7 cellular contexts compared by ENCODE assay signal in genomic region chr10:119726291-119727261, GRCh38. TPM values are rescaled to one million over a fixed set of nuclear protein-coding genes. Genes with fewer than 3 reads are reported as not detected.
A peak's percentile ranks its signal among the peaks of the same experiment; 100 is the strongest.
DNase-seq lines count a peak whose midpoint lies in the region; ATAC-seq and TF ChIP-seq lines count a peak whose summit lies in the region.

No MANE protein-coding gene starts in this region.

- H3K27me3 ChIP-seq in H7 (ENCODE audit: control insufficient read depth, insufficient read depth, low read length) = no peaks in the 10 kb centered on the region
- no peaks in the 10 kb centered on the region for H3K27me3 ChIP-seq in mesendoderm (ENCODE audit: insufficient read depth, low read length, poor library complexity)
- H3K27me3 ChIP-seq in thymus (ENCODE audit: control insufficient read depth, insufficient read depth) = no peaks in the 10 kb centered on the region

- peaks cover 39% of the 10 kb centered on the region for H3K4me1 ChIP-seq in OCI-LY7 (ENCODE audit: insufficient read depth, low read length, poor library complexity, severe bottlenecking)
- H3K4me1 ChIP-seq in mesendoderm (ENCODE audit: control insufficient read depth, low read depth, low read length) = peaks cover 7% of the 10 kb centered on the region
- peaks cover 10% of the 10 kb centered on the region for H3K4me1 ChIP-seq in thymus (ENCODE audit: control insufficient read depth, insufficient read depth, low read length)

- no peak overlapping the region for H4K8ac ChIP-seq in mesendoderm (ENCODE audit: low read depth, low read length)

- H3K23ac ChIP-seq in mesendoderm (ENCODE audit: low read length) = no peak overlapping the region

- TF ChIP-seq CTCF in OCI-LY7 (conservative IDR thresholded peaks at IDR 0.05; ENCODE audit: low read length) (no peak), cardiac fibroblast (IDR thresholded peaks at IDR 0.05; ENCODE audit: low read depth, low read length) (no peak)

- no TSS peak for BruUV-seq in OCI-LY7 (replicated peaks; lab: Mats Ljungman, UMichigan)

- no peak overlapping the region for H2BK15ac ChIP-seq in mesendoderm (replicated peaks; ENCODE audit: low read depth)

- H3K4me2 ChIP-seq in OCI-LY7 (ENCODE audit: low read length) (peak overlapping the region; percentile 92), mesendoderm (ENCODE audit: low read length) (peak overlapping the region; percentile 55)

- H3K4ac ChIP-seq in mesendoderm (ENCODE audit: low read depth, low read length) = no peak overlapping the region

- in situ Hi-C loops in G401 (cut with HindIII; ENCODE audit: low sequenced_read_pairs) = no loop called here

- H3K9ac ChIP-seq in mesendoderm (ENCODE audit: low read length) = peak overlapping the region; percentile 77

- H2BK120ac ChIP-seq in mesendoderm (ENCODE audit: low read depth, low read length) = no peak overlapping the region

- H3K18ac ChIP-seq in mesendoderm (ENCODE audit: low read length) = peak overlapping the region; percentile 94

- 0 out of 2 replicates have a peak, but pooled peaks cover 9% of the 10 kb centered on the region for H4K20me1 ChIP-seq in OCI-LY7 (ENCODE audit: insufficient read depth, low read length)

- peak overlapping the region; percentile 67 for H3K4me3 ChIP-seq in H7 (ENCODE audit: insufficient read depth, low read depth, low read length)
- peak overlapping the region; percentile 92 for H3K4me3 ChIP-seq in OCI-LY7 (ENCODE audit: low read depth, low read length, poor library complexity, severe bottlenecking)
- peak overlapping the region; percentile 61 to 71 for H3K4me3 ChIP-seq in cardiac fibroblast (replicated peaks in 1 of 2; ENCODE audit: low read depth in 2 of 2, low read length in 2 of 2)
- H3K4me3 ChIP-seq in mesendoderm (ENCODE audit: low read length) = peak overlapping the region; percentile 73
- peak overlapping the region; percentile 95 for H3K4me3 ChIP-seq in thymus (ENCODE audit: low read length)

- DNase-seq in H7 = peak; percentile 92
- DNase-seq in OCI-LY7 (ENCODE audit: low spot score) = no peak
- DNase-seq in cardiac fibroblast (ENCODE audit: low read depth in 2 of 2) = no peak
- DNase-seq in mesendoderm = peak; percentile 62
- DNase-seq in G401 (ENCODE audit: low spot score) = no peak

- ATAC-seq in GM21737 (IDR thresholded peaks at IDR 0.05; ENCODE audit: unreplicated experiment) = no peak

- peak overlapping the region; percentile 75 for H2AFZ ChIP-seq in OCI-LY7 (ENCODE audit: low read length)

- 100% methylated on average over 1 of the region's 57 CpGs for WGBS in mesendoderm (ENCODE audit: extremely low coverage, insufficient coverage, low lambda C conversion rate)
- WGBS in thymus = 16% methylated on average over 56 of the region's 57 CpGs

- no peaks in the 10 kb centered on the region for H3K79me1 ChIP-seq in mesendoderm (ENCODE audit: low read length)

- no peaks in the 10 kb centered on the region for H3K36me3 ChIP-seq in H7 (replicated peaks; ENCODE audit: control insufficient read depth, insufficient read depth, low read length)
- H3K36me3 ChIP-seq in OCI-LY7 (ENCODE audit: insufficient read depth, low read length) = no peaks in the 10 kb centered on the region
- H3K36me3 ChIP-seq in mesendoderm (ENCODE audit: control insufficient read depth, insufficient read depth, low read length) = no peaks in the 10 kb centered on the region
- H3K36me3 ChIP-seq in thymus (ENCODE audit: control insufficient read depth, insufficient read depth) = no peaks in the 10 kb centered on the region

- H3K79me2 ChIP-seq in OCI-LY7 (ENCODE audit: insufficient read depth, low read depth, low read length) (peaks cover 8% of the 10 kb centered on the region; the same call in 1 of the 2 replicates), mesendoderm (ENCODE audit: control insufficient read depth, insufficient read depth, low read length) (peaks cover 7% of the 10 kb centered on the region)

- H3K27ac ChIP-seq in OCI-LY7 (ENCODE audit: low read depth, low read length, poor library complexity, severe bottlenecking) = peak overlapping the region; percentile 24
- H3K27ac ChIP-seq in mesendoderm (ENCODE audit: low read depth, low read length) = peak overlapping the region; percentile 95
- H3K27ac ChIP-seq in thymus (ENCODE audit: low read depth) = peak overlapping the region; percentile 83

- no peaks in the 10 kb centered on the region for H3K9me3 ChIP-seq in OCI-LY7 (ENCODE audit: low read length)
- H3K9me3 ChIP-seq in thymus (ENCODE audit: control insufficient read depth) = no peaks in the 10 kb centered on the region

- no peak overlapping the region for H2AK5ac ChIP-seq in mesendoderm (ENCODE audit: low read length)

- CTCF ChIA-PET in OCI-LY7 (lab: Charles Lee; ENCODE audit: unreplicated experiment) = interaction anchor here (0.6 to 1.6 kb wide), 6 partner anchors 11 to 134 kb away, joined by 3 to 5 read pairs (median 4); no protein-coding TSS in a partner anchor

- H3K56ac ChIP-seq in mesendoderm (ENCODE audit: low read length) = peak overlapping the region; percentile 86

- POLR2A ChIA-PET in OCI-LY7 (lab: Charles Lee) = interaction anchor here (0.5 to 6.4 kb wide), 15 partner anchors 9 to 742 kb away, joined by 3 to 79 read pairs (median 4); partner anchors contain the start of genes BAG3 and MCMBP

- intact Hi-C loops in OCI-LY7 (cut with micrococcal nuclease; ENCODE audit: unreplicated experiment) = loop anchor here (5.0 kb wide), 1 partner anchor 129 kb away; the partner anchor contains the start of gene TIAL1

- H3K9me2 ChIP-seq in OCI-LY7 (ENCODE audit: insufficient read depth, low read length) = no peaks in the 10 kb centered on the region

- no peak overlapping the region for H4K5ac ChIP-seq in mesendoderm (ENCODE audit: low read length)

- H2BK5ac ChIP-seq in mesendoderm (ENCODE audit: low read length) = no peak overlapping the region

RNA-seq across cellular contexts. Expression of gene INPP5F, which starts 0.7 kb away (rescaled TPM):
- 141 and 152 TPM in 2 replicates for total RNA-seq in H7 (2014; rRNA removed; shearing (Covaris generic))
- 6.2 TPM in 2 replicates for total RNA-seq in OCI-LY7 (2014; rRNA removed; shearing (Covaris generic))
- 8.7 and 12.8 TPM in 2 replicates for total RNA-seq in OCI-LY7 (2022)
- polyA plus RNA-seq in mesendoderm (2013, experiment 1 of 2) = 91.3 TPM
- polyA plus RNA-seq in mesendoderm (2013, experiment 2 of 2) = 93.7 TPM
- 9.4 TPM for polyA plus RNA-seq in thymus
- total RNA-seq in G401 (2014; rRNA removed; shearing (Covaris generic)) = 7.9 and 10.1 TPM in 2 replicates

Comparison
In these comparisons a context has a peak if more than half of its experiments do, and no peak if none do; other contexts are left out.
1. DNase-seq: peak in H7 (single experiment) and mesendoderm (single experiment); none in OCI-LY7 (single experiment), cardiac fibroblast (0 of 2) and G401 (single experiment).
2. H3K27ac ChIP-seq: peak in every context shown above with its lines; median percentile 95 in mesendoderm; 83 in thymus; 24 in OCI-LY7.
3. RNA of gene INPP5F, which starts 0.7 kb away (total RNA-seq): 141 to 152 TPM in H7; 6.2 to 12.8 TPM in OCI-LY7 and 7.9 to 10.1 TPM in G401; every median in the first group is over 10 times any median in the second.
4. Peak in every context shown above with its lines, with median percentiles within 50 percentile points of each other: H3K4me3 ChIP-seq.